ENCODE assay signal across 8 cellular contexts in the genomic region with DNA sequence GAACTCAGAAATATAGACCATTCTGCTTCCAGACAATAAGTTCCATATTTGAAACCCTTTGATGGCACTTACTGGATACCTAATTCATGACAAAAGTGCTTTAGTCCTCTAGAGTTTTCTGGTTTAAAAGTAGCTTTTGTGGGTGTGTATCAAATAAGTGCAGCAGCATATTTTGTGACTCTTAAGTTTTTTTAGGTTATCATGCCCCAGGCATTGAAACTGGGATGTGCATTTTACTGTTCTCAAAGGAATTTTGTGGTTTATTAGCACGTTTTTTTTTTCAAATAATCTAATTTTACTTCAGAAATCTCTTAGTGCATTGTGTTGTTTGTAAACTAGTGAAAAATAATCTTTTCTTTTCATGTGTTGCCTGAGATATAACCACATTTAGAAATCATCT. TPM values are rescaled to one million over a fixed set of nuclear protein-coding genes. Genes with fewer than 3 reads are reported as not detected.
DNase-seq lines count a peak whose midpoint lies in the region; ATAC-seq, FAIRE-seq and TF ChIP-seq lines count a peak whose summit lies in the region.

No MANE protein-coding gene starts in this region.

- H3K4me1 ChIP-seq in BLaER1 = peaks cover 54% of the 10 kb centered on the region
- H3K4me1 ChIP-seq in Karpas-422 (ENCODE audit: low read length) = peaks cover 54% of the 10 kb centered on the region
- H3K4me1 ChIP-seq in colonic mucosa = no peaks in the 10 kb centered on the region

- H3K9me3 ChIP-seq in BLaER1 (no peaks in the 10 kb centered on the region), Karpas-422 (ENCODE audit: low read length) (no peaks in the 10 kb centered on the region), colonic mucosa (no peaks in the 10 kb centered on the region)

- H3K9me2 ChIP-seq in Karpas-422 (replicated peaks; ENCODE audit: insufficient read depth, low read length) = no peaks in the 10 kb centered on the region

- H3K9me3 Mint-ChIP-seq in natural killer cell treated with Interleukin-12 subunit alpha and Interleukin-12 subunit beta and Interleukin-15 and Interleukin-18, amount 100 ng/mL, for 72 hours = no peaks in the 10 kb centered on the region

- H3K27ac ChIP-seq in BLaER1 (peak overlapping the region; percentile 99), Karpas-422 (ENCODE audit: low read length) (peak overlapping the region; percentile 87), colonic mucosa (no peak overlapping the region)

- H3K27me3 Mint-ChIP-seq in natural killer cell treated with Interleukin-12 subunit alpha and Interleukin-12 subunit beta and Interleukin-15 and Interleukin-18, amount 100 ng/mL, for 72 hours = no peaks in the 10 kb centered on the region

- peak overlapping the region; percentile 98 to 100 for H3K27ac Mint-ChIP-seq in natural killer cell treated with Interleukin-12 subunit alpha and Interleukin-12 subunit beta and Interleukin-15 and Interleukin-18, amount 100 ng/mL, for 72 hours

- H3K27me3 ChIP-seq in BLaER1 = no peaks in the 10 kb centered on the region
- no peaks in the 10 kb centered on the region for H3K27me3 ChIP-seq in Karpas-422 (ENCODE audit: low read length)
- H3K27me3 ChIP-seq in colonic mucosa = no peaks in the 10 kb centered on the region

- H2AFZ ChIP-seq in Karpas-422 (ENCODE audit: low read length) = no peak overlapping the region

- H3K36me3 ChIP-seq in BLaER1 = peaks cover 43% of the 10 kb centered on the region
- H3K36me3 ChIP-seq in Karpas-422 (ENCODE audit: insufficient read depth, low read length) = peaks cover 44% of the 10 kb centered on the region
- no peaks in the 10 kb centered on the region for H3K36me3 ChIP-seq in colonic mucosa

- DNase-seq in Karpas-422 = no peak
- no peak for DNase-seq in colonic mucosa
- DNase-seq in natural killer cell treated with Interleukin-12 subunit alpha and Interleukin-12 subunit beta and Interleukin-15 and Interleukin-18, amount 100 ng/mL, for 72 hours (ENCODE audit: low spot score) = no peak
- DNase-seq in GM19239 (ENCODE audit: insufficient read length, low spot score) = no peak
- DNase-seq in globus pallidus (ENCODE audit: low spot score) = no peak

- H4K20me1 ChIP-seq in BLaER1 (peaks cover 43% of the 10 kb centered on the region), Karpas-422 (ENCODE audit: insufficient read depth, low read depth, low read length) (peaks cover 12% of the 10 kb centered on the region; the same call in 1 of the 2 replicates)

- H3K4me3 Mint-ChIP-seq in natural killer cell treated with Interleukin-12 subunit alpha and Interleukin-12 subunit beta and Interleukin-15 and Interleukin-18, amount 100 ng/mL, for 72 hours = peak overlapping the region; percentile 97

- peaks cover 43% of the 10 kb centered on the region for H3K79me2 ChIP-seq in Karpas-422 (ENCODE audit: low read length)

- H3K9ac ChIP-seq in BLaER1 = peak overlapping the region; percentile 99
- peak overlapping the region; percentile 98 for H3K9ac ChIP-seq in Karpas-422 (ENCODE audit: low read length)
- peak overlapping the region in 1 of 2 donors; percentile 95 for H3K9ac ChIP-seq in colonic mucosa (ENCODE audit: low read depth in 2 of 2, low read length in 2 of 2)

- H3K36me3 Mint-ChIP-seq in natural killer cell treated with Interleukin-12 subunit alpha and Interleukin-12 subunit beta and Interleukin-15 and Interleukin-18, amount 100 ng/mL, for 72 hours = peaks cover 59% of the 10 kb centered on the region

- H3K4me3 ChIP-seq in BLaER1 (peak overlapping the region; percentile 89), Karpas-422 (ENCODE audit: low read length) (peak overlapping the region; percentile 95), colonic mucosa (peak overlapping the region; percentile 85)

- no peak for FAIRE-seq in GM19239 (lab: Jason Lieb, UNC)

- TF ChIP-seq CTCF in colonic mucosa (IDR thresholded peaks at IDR 0.05) = no peak

- intact Hi-C loops in colonic mucosa (cut with DNase I) = loop anchor here (5.0 kb wide), 1 partner anchor 78 kb away; no protein-coding TSS in a partner anchor

- ATAC-seq in natural killer cell treated with Interleukin-12 subunit alpha and Interleukin-12 subunit beta and Interleukin-15 and Interleukin-18, amount 100 ng/mL, for 72 hours = no peak
- ATAC-seq in HG02938 (IDR thresholded peaks at IDR 0.05; ENCODE audit: unreplicated experiment) (no peak), GM19463 (IDR thresholded peaks at IDR 0.05; ENCODE audit: unreplicated experiment) (no peak)

- H3K4me1 Mint-ChIP-seq in natural killer cell treated with Interleukin-12 subunit alpha and Interleukin-12 subunit beta and Interleukin-15 and Interleukin-18, amount 100 ng/mL, for 72 hours (ENCODE audit: low read depth in 2 of 2) = peaks cover 55 to 59% of the 10 kb centered on the region in 2 donors

- H3K4me2 ChIP-seq in BLaER1 (peak overlapping the region; percentile 84), Karpas-422 (ENCODE audit: low read depth, low read length, poor library complexity, severe bottlenecking) (peak overlapping the region; percentile 94)

RNA-seq across cellular contexts. Expression of a gene that starts 1.5 kb away (rescaled TPM):
- total RNA-seq in Karpas-422 (2014; rRNA removed; shearing (Covaris generic); ENCODE audit: low replicate concordance) = 102 and 107 TPM in 2 replicates
- 100 to 1,000 TPM; 205 to 244 TPM for total RNA-seq in colonic mucosa
- 100 to 1,000 TPM; 454 to 500 TPM for total RNA-seq in natural killer cell treated with Interleukin-12 subunit alpha and Interleukin-12 subunit beta and Interleukin-15 and Interleukin-18, amount 100 ng/mL, for 72 hours

RNA-seq across cellular contexts. Expression of a gene that starts 28.9 kb away (rescaled TPM):
- not detected in 2 replicates for total RNA-seq in Karpas-422 (2014; rRNA removed; shearing (Covaris generic); ENCODE audit: low replicate concordance)
- total RNA-seq in colonic mucosa = under 1 TPM; 0.15 to 0.21 TPM
- 1 to 10 TPM in 1 of 2 donors, under 1 TPM in 1; 0.56 to 1.9 TPM for total RNA-seq in natural killer cell treated with Interleukin-12 subunit alpha and Interleukin-12 subunit beta and Interleukin-15 and Interleukin-18, amount 100 ng/mL, for 72 hours

RNA-seq across cellular contexts. Expression of a gene that starts 29.0 kb away (rescaled TPM):
- 0.30 and 0.72 TPM in 2 replicates for total RNA-seq in Karpas-422 (2014; rRNA removed; shearing (Covaris generic); ENCODE audit: low replicate concordance)
- total RNA-seq in colonic mucosa = 10 to 100 TPM; 15.9 to 22.5 TPM
- 10 to 100 TPM; 10.5 to 16.1 TPM for total RNA-seq in natural killer cell treated with Interleukin-12 subunit alpha and Interleukin-12 subunit beta and Interleukin-15 and Interleukin-18, amount 100 ng/mL, for 72 hours
